Comparison of ENCODE assay signal across 8 cellular contexts in the genomic region with DNA sequence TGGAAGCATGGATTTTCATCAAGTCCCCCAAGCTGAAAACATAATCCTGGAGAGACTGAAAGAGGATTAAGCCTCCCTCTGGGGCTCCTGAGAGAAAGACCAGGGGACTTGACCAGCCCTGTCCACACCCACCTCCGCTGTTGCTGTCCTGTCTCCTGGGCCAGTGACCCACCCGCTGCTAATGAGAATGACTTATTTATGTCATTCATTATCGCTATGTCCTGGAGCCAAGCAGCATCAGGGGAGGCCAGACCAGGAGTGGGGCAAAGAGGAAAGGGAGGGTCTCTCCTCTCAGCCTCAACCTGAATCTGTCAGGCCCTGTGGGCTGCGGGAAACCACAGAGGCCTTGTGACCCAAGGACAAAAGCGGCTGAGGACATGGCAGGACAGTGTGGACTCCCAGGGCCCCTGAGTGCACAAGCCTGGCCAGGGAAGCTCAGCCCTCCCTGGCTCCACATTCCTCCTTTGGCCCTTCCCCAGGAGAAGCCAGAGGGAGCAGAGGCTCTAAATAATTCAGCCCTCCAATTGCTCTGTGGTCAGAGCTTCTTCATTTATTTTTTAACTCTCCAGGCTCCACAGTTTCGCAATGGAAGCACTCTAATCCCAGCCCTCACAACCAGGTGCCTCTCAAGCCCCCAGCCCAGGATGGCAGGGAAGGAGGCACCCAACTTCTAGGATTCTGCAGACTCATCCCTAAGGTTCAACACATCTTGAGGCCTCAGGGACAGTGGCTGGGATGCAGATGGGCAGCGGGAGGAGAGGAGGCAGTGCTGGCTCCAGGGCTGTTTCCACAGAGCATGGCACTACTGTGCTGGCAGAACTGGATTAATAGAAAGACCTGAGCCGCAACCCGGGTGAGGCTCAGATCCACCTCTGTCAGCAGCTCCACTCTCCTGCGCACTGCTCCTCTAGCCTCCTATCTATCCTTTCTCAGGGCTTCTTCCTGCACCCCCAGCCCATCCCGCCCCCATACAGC. TPM values are rescaled to one million over a fixed set of nuclear protein-coding genes. Genes with fewer than 3 reads are reported as not detected.
DNase-seq lines count a peak whose midpoint lies in the region; ATAC-seq, FAIRE-seq and TF ChIP-seq lines count a peak whose summit lies in the region.

No MANE protein-coding gene starts in this region.

- BruUV-seq in Calu3 (replicated peaks; lab: Mats Ljungman, UMichigan): no TSS peak

- H3K4me3 ChIP-seq in SK-N-SH (ENCODE audit: low read depth in 2 of 2, low read length in 1 of 2) (no peak overlapping the region), gastroesophageal sphincter (peak overlapping the region in 1 of 2 donors; percentile 24), pancreas (no peak overlapping the region)

- FAIRE-seq in pancreas (lab: Jason Lieb, UNC): no peak

- H3K36me3 Mint-ChIP-seq in Calu3 (ENCODE audit: insufficient read depth, unreplicated experiment): peaks cover 22% of the 10 kb centered on the region

- peaks cover 34% of the 10 kb centered on the region for H3K4me1 Mint-ChIP-seq in Calu3 (ENCODE audit: low read depth, unreplicated experiment)

- peak; percentile 77 for ATAC-seq in gastroesophageal sphincter
- ATAC-seq in pancreas: peak; percentile 27 to 44 (median 31)
- ATAC-seq in HG03039 (IDR thresholded peaks at IDR 0.05; ENCODE audit: unreplicated experiment): no peak
- ATAC-seq in HG02840 (IDR thresholded peaks at IDR 0.05; ENCODE audit: low FRiP score, unreplicated experiment): no peak

- peak overlapping the region; percentile 46 for H3K4me2 ChIP-seq in SK-N-SH

- CTCF ChIA-PET in Calu3 (lab: Charles Lee) (interaction anchor here (0.6 to 2.7 kb wide), 6 partner anchors 11 to 43 kb away, joined by 4 to 12 read pairs (median 6); no protein-coding TSS in a partner anchor), SK-N-SH (lab: Yijun Ruan, JAX) (interaction anchor here (0.6 to 6.0 kb wide), 11 partner anchors 9 to 176 kb away, joined by 3 to 39 read pairs (median 3); no protein-coding TSS in a partner anchor)

- POLR2A ChIA-PET in SK-N-SH (lab: Yijun Ruan, JAX): interaction anchor here (0.6 kb wide), 1 partner anchor 1204 kb away, joined by 3 read pairs; no protein-coding TSS in a partner anchor

- peak overlapping the region; percentile 44 for H3K4me3 Mint-ChIP-seq in Calu3 (ENCODE audit: low read depth, unreplicated experiment)

- peak overlapping the region; percentile 67 for H3K9ac ChIP-seq in SK-N-SH

- 76% methylated on average over 10 of the region's 11 CpGs for WGBS in SK-N-SH (ENCODE audit: low lambda C conversion rate)
- 32 to 50% methylated on average over 3 to 6 of the region's 11 CpGs for WGBS in gastroesophageal sphincter (ENCODE audit: low coverage in 1 of 2), 2 donors
- WGBS in pancreas, 2 donors: 68 to 74% methylated on average over 11 of the region's 11 CpGs

- TF ChIP-seq EP300 in SK-N-SH (IDR thresholded peaks at IDR 0.05; ENCODE audit: borderline replicate concordance in 1 of 2, low read depth in 1 of 2, low read length in 1 of 2) (no peak), gastroesophageal sphincter (IDR thresholded peaks at IDR 0.05) (no peak)

- H3K27me3 ChIP-seq in SK-N-SH (ENCODE audit: insufficient read depth) (no peaks in the 10 kb centered on the region), gastroesophageal sphincter (no peaks in the 10 kb centered on the region), pancreas (no peaks in the 10 kb centered on the region)

- H3K27ac ChIP-seq in SK-N-SH (ENCODE audit: low read depth in 2 of 2, low read length in 1 of 2): peak overlapping the region; percentile 64 to 85
- H3K27ac ChIP-seq in gastroesophageal sphincter: peak overlapping the region; percentile 95 to 100 (median 98)
- peak overlapping the region; percentile 73 to 87 (median 84) for H3K27ac ChIP-seq in pancreas

- intact Hi-C loops in Calu3 (cut with micrococcal nuclease; ENCODE audit: unreplicated experiment): no loop called here
- intact Hi-C loops in pancreas (cut with DNase I): no loop called here

- peak; percentile 55 for DNase-seq in Calu3
- DNase-seq in SK-N-SH: peak; percentile 70
- DNase-seq in pancreas: no peak
- DNase-seq in SW 1271 (lab: John Stamatoyannopoulos, UW): no peak
- no peak for DNase-seq in NCI-H1436 (lab: John Stamatoyannopoulos, UW)

- TF ChIP-seq POLR2A in gastroesophageal sphincter (IDR thresholded peaks at IDR 0.05): no peak

- H4K20me1 ChIP-seq in SK-N-SH (ENCODE audit: insufficient read depth): no peaks in the 10 kb centered on the region; the same call in 1 of the 2 replicates

- H3F3A ChIP-seq in SK-N-SH (replicated peaks; ENCODE audit: insufficient read depth): peaks cover 21% of the 10 kb centered on the region

- H3K9me3 Mint-ChIP-seq in Calu3 (ENCODE audit: low read depth, unreplicated experiment): no peaks in the 10 kb centered on the region

- H3K9me2 ChIP-seq in SK-N-SH: no peaks in the 10 kb centered on the region

- H3K79me2 ChIP-seq in SK-N-SH (ENCODE audit: insufficient read depth): peaks cover 95% of the 10 kb centered on the region

- no peaks in the 10 kb centered on the region for H3K27me3 Mint-ChIP-seq in Calu3 (ENCODE audit: unreplicated experiment)

- TF ChIP-seq CTCF in Calu3 (IDR thresholded peaks at IDR 0.05; ENCODE audit: unreplicated experiment) (no peak), SK-N-SH (IDR thresholded peaks at IDR 0.05) (no peak), gastroesophageal sphincter (IDR thresholded peaks at IDR 0.05) (peak in 1 of 4 experiments; percentile 32), pancreas (IDR thresholded peaks at IDR 0.05) (no peak)

- H3K36me3 ChIP-seq in SK-N-SH (replicated peaks in 1 of 2; ENCODE audit: control insufficient read depth in 1 of 2, insufficient read depth in 2 of 2, low read length in 1 of 2) (no peaks in the 10 kb centered on the region), gastroesophageal sphincter (no peaks in the 10 kb centered on the region), pancreas (no peaks in the 10 kb centered on the region)

- no peak overlapping the region for H2AFZ ChIP-seq in SK-N-SH (ENCODE audit: low read depth)

- peak overlapping the region; percentile 83 for H3K27ac Mint-ChIP-seq in Calu3 (ENCODE audit: unreplicated experiment)

- H3K4me1 ChIP-seq in SK-N-SH (ENCODE audit: control insufficient read depth in 1 of 2, insufficient read depth in 2 of 2, low read depth in 1 of 2, low read length in 1 of 2) (peaks cover 30 to 41% of the 10 kb centered on the region in 2 experiments; a peak in 3 of 4 replicates), gastroesophageal sphincter (peaks cover 13 to 100% (median 78%) of the 10 kb centered on the region in 3 donors), pancreas (peaks cover 9 to 26% (median 23%) of the 10 kb centered on the region in 3 donors)

- no peak for TF ChIP-seq RAD21 in SK-N-SH (IDR thresholded peaks at IDR 0.05; ENCODE audit: low read length)

- H3K9me3 ChIP-seq in SK-N-SH (no peaks in the 10 kb centered on the region), gastroesophageal sphincter (no peaks in the 10 kb centered on the region), pancreas (no peaks in the 10 kb centered on the region)

TF ChIP-seq in SK-N-SH, 30 proteins besides CTCF, POLR2A, EP300 and RAD21:
- no peak for TF ChIP-seq ELF1 (IDR thresholded peaks at IDR 0.05)
- 0 out of 2 replicates have a peak, but pooled peaks have one; percentile 13 for TF ChIP-seq TEAD4 (IDR thresholded peaks at IDR 0.05; ENCODE audit: borderline replicate concordance, insufficient read depth)

RNA-seq across cellular contexts. Expression of gene CUEDC1, which starts 19.1 kb away (rescaled TPM):
- total RNA-seq in Calu3 (2022) (30.9 and 34.7 TPM in 2 replicates), gastroesophageal sphincter (10 to 100 TPM; 35.7 to 60.3 (median 45.6) TPM), pancreas (10 to 100 TPM; 16.5 to 22.5 (median 21.2) TPM)
- polyA plus RNA-seq in SK-N-SH (2012; rRNA removed) (50.3 and 58.9 TPM in 2 replicates), pancreas (10 to 100 TPM; 26.4 to 30.4 TPM)
- 25.4 and 31.6 TPM in 2 replicates for polyA plus RNA-seq in SK-N-SH (2012; cell fraction: cytosol; rRNA removed)
- 207 and 306 TPM in 2 replicates for polyA plus RNA-seq in SK-N-SH (2012; cell fraction: nucleus; rRNA removed)

RNA-seq across cellular contexts. Expression of gene VEZF1, which starts 51.9 kb away (rescaled TPM):
- 33.4 and 40.4 TPM in 2 replicates for total RNA-seq in Calu3 (2022)
- 35.1 and 43.0 TPM in 2 replicates for polyA plus RNA-seq in SK-N-SH (2012; rRNA removed)
- polyA plus RNA-seq in SK-N-SH (2012; cell fraction: cytosol; rRNA removed): 42.9 and 43.3 TPM in 2 replicates
- polyA plus RNA-seq in SK-N-SH (2012; cell fraction: nucleus; rRNA removed): 27.8 and 49.4 TPM in 2 replicates
- 100 to 1,000 TPM; 115 to 148 (median 132) TPM for total RNA-seq in gastroesophageal sphincter
- total RNA-seq in pancreas: 10 to 100 TPM; 20.1 to 41.6 (median 25.8) TPM
- 10 to 100 TPM; 11.7 to 21.0 TPM for polyA plus RNA-seq in pancreas

Comparison
In these comparisons a context has a peak if more than half of its experiments do, and no peak if none do; other contexts are left out.
1. DNase-seq: peak in Calu3 (single experiment) and SK-N-SH (single experiment); none in pancreas (0 of 6), SW 1271 (0 of 2) and NCI-H1436 (single experiment).
2. ATAC-seq: peak in gastroesophageal sphincter (single experiment) and pancreas (4 of 4); none in HG03039 (single experiment) and HG02840 (single experiment).
3. Peak in every context shown above with its lines, with median percentiles within 50 percentile points of each other: H3K27ac ChIP-seq.